18 cellular contexts compared by ENCODE assay signal in genomic region chr7:23018747-23019146, GRCh38. TPM values are rescaled to one million over a fixed set of nuclear protein-coding genes. Genes with fewer than 3 reads are reported as not detected.
A peak's percentile ranks its signal among the peaks of the same experiment; 100 is the strongest.
DNase-seq lines count a peak whose midpoint lies in the region; ATAC-seq and TF ChIP-seq lines count a peak whose summit lies in the region.
"Had no signal": no experiment of that assay in that cellular context is flagged by ENCODE, and none has a peak within 500 bp of the region (broad histone marks: within the 10 kb centered on the region; RNA-seq: fewer than 3 reads in every experiment).

No MANE protein-coding gene starts in this region.

- DNase-seq in COR-L47 (lab: John Stamatoyannopoulos, UW) (peak; percentile 43), NCI-H146 treated with DMSO at 0.1 percent for 48 hours (lab: John Stamatoyannopoulos, UW; ENCODE audit: unreplicated experiment) (peak; percentile 48), lower lobe of right lung (no peak), esophagus muscularis mucosa (ENCODE audit: extremely low spot score) (no peak)
- DNase-seq: activated CD4-positive, alpha-beta T cell treated with anti-CD3 and anti-CD28 coated beads, Interleukin-2, amount 50 U/mL, for 48 hours; aorta; DMS79; effector memory CD8-positive, alpha-beta T cell; NCI-H1105 treated with DMSO at 0.1 percent for 48 hours; NCI-H524; tibial artery had no signal

- no peaks in the 10 kb centered on the region for H3K27me3 ChIP-seq in lower lobe of right lung (ENCODE audit: low read depth)
- H3K27me3 ChIP-seq in esophagus muscularis mucosa = no peaks in the 10 kb centered on the region
- H3K27me3 ChIP-seq: tibial artery had no signal

- no peaks in the 10 kb centered on the region for H3K36me3 Mint-ChIP-seq in dendritic cell treated with granulocyte-macrophage colony-stimulating factor and Interleukin-4, amounts not matched to agents 40 ng/mL and 50 ng/mL, for 4 days (ENCODE audit: low read depth)

- H3K4me1 ChIP-seq in lower lobe of right lung = peaks cover 27% of the 10 kb centered on the region
- peaks cover 0 to 34% (median 10%) of the 10 kb centered on the region in 4 donors for H3K4me1 ChIP-seq in esophagus muscularis mucosa
- H3K4me1 ChIP-seq: prostate gland had no signal

- H3K27me3 Mint-ChIP-seq in dendritic cell treated with granulocyte-macrophage colony-stimulating factor and Interleukin-4, amounts not matched to agents 40 ng/mL and 50 ng/mL, for 4 days = peaks cover 2% of the 10 kb centered on the region
- H3K27me3 Mint-ChIP-seq: effector memory CD8-positive, alpha-beta T cell; IgD-negative memory B cell had no signal

- ATAC-seq in lower lobe of right lung (no peak), HG03280 (IDR thresholded peaks at IDR 0.05; ENCODE audit: unreplicated experiment) (no peak), HG02840 (IDR thresholded peaks at IDR 0.05; ENCODE audit: low FRiP score, unreplicated experiment) (no peak), HG02571 (IDR thresholded peaks at IDR 0.05; ENCODE audit: unreplicated experiment) (no peak)
- ATAC-seq: effector memory CD8-positive, alpha-beta T cell had no signal

- intact Hi-C loops in dendritic cell treated with granulocyte-macrophage colony-stimulating factor and Interleukin-4, amounts not matched to agents 40 ng/mL and 50 ng/mL, for 4 days (cut with micrococcal nuclease) = no loop called here
- intact Hi-C loops in lower lobe of right lung (cut with DNase I) = no loop called here
- intact Hi-C loops in esophagus muscularis mucosa (cut with DNase I) = loop anchor here (10.0 kb wide), 1 partner anchor 194 kb away; the partner anchor contains the start of gene TOMM7

- no peak overlapping the region for H3K4me3 Mint-ChIP-seq in dendritic cell treated with granulocyte-macrophage colony-stimulating factor and Interleukin-4, amounts not matched to agents 40 ng/mL and 50 ng/mL, for 4 days
- H3K4me3 Mint-ChIP-seq: effector memory CD8-positive, alpha-beta T cell had no signal

- no peaks in the 10 kb centered on the region for H3K9me3 ChIP-seq in lower lobe of right lung
- no peaks in the 10 kb centered on the region for H3K9me3 ChIP-seq in esophagus muscularis mucosa
- H3K9me3 ChIP-seq: prostate gland, tibial artery had no signal

- H3K4me1 Mint-ChIP-seq in dendritic cell treated with granulocyte-macrophage colony-stimulating factor and Interleukin-4, amounts not matched to agents 40 ng/mL and 50 ng/mL, for 4 days (ENCODE audit: low read depth) = peaks cover 75% of the 10 kb centered on the region

- H3K4me3 ChIP-seq in lower lobe of right lung (no peak overlapping the region), esophagus muscularis mucosa (no peak overlapping the region)
- H3K4me3 ChIP-seq: prostate gland, tibial artery had no signal

- TF ChIP-seq POLR2A in esophagus muscularis mucosa (IDR thresholded peaks at IDR 0.05; ENCODE audit: low read depth) = no peak

- 62% methylated on average over 6 of the region's 6 CpGs for WGBS in esophagus muscularis mucosa

- H3K36me3 ChIP-seq in lower lobe of right lung (no peaks in the 10 kb centered on the region), esophagus muscularis mucosa (no peaks in the 10 kb centered on the region)
- H3K36me3 ChIP-seq: prostate gland had no signal

- TF ChIP-seq CTCF in lower lobe of right lung (IDR thresholded peaks at IDR 0.05) (no peak), esophagus muscularis mucosa (IDR thresholded peaks at IDR 0.05) (no peak)

- no peak for TF ChIP-seq EP300 in esophagus muscularis mucosa (IDR thresholded peaks at IDR 0.05)

- H3K27ac ChIP-seq in lower lobe of right lung (peak overlapping the region; percentile 20), esophagus muscularis mucosa (replicated peaks in 1 of 4) (no peak overlapping the region)
- H3K27ac ChIP-seq: prostate gland, RWPE1, tibial artery had no signal

- H3K9me3 Mint-ChIP-seq in dendritic cell treated with granulocyte-macrophage colony-stimulating factor and Interleukin-4, amounts not matched to agents 40 ng/mL and 50 ng/mL, for 4 days = peaks cover 7% of the 10 kb centered on the region
- H3K9me3 Mint-ChIP-seq: effector memory CD8-positive, alpha-beta T cell had no signal

- H3K27ac Mint-ChIP-seq in dendritic cell treated with granulocyte-macrophage colony-stimulating factor and Interleukin-4, amounts not matched to agents 40 ng/mL and 50 ng/mL, for 4 days = peak overlapping the region; percentile 75
- H3K27ac Mint-ChIP-seq: effector memory CD8-positive, alpha-beta T cell; IgD-negative memory B cell had no signal

RNA-seq across cellular contexts. Expression of gene HYCC1, which starts 4.8 kb away (rescaled TPM):
- total RNA-seq in lower lobe of right lung = 37.5 TPM
- 10 to 100 TPM; 39.2 to 62.6 (median 47.2) TPM for total RNA-seq in esophagus muscularis mucosa

Comparison
In these comparisons a context has a peak if more than half of its experiments do, and no peak if none do; other contexts are left out.
1. DNase-seq: peak in COR-L47 (single experiment) and NCI-H146 treated with DMSO at 0.1 percent for 48 hours (single experiment); none in lower lobe of right lung (single experiment) and esophagus muscularis mucosa (single experiment).